ENCODE assay signal across 1 cellular context in genomic region chr19:49916839-49917733, GRCh38.
TF ChIP-seq lines count a peak whose summit lies in the region.

No MANE protein-coding gene starts in this region.

TF ChIP-seq in WTC11, 78 proteins besides CTCF, POLR2A, EP300 and RAD21 (continued from another document):
- TF ChIP-seq ZBTB21 (CRISPR knock-in tag; IDR thresholded peaks at IDR 0.05; ENCODE audit: borderline replicate concordance) (no peak), FOXJ3 (CRISPR knock-in tag; IDR thresholded peaks at IDR 0.05; ENCODE audit: borderline replicate concordance) (no peak)
